Comparison of ENCODE assay signal across 12 cellular contexts in the genomic region with DNA sequence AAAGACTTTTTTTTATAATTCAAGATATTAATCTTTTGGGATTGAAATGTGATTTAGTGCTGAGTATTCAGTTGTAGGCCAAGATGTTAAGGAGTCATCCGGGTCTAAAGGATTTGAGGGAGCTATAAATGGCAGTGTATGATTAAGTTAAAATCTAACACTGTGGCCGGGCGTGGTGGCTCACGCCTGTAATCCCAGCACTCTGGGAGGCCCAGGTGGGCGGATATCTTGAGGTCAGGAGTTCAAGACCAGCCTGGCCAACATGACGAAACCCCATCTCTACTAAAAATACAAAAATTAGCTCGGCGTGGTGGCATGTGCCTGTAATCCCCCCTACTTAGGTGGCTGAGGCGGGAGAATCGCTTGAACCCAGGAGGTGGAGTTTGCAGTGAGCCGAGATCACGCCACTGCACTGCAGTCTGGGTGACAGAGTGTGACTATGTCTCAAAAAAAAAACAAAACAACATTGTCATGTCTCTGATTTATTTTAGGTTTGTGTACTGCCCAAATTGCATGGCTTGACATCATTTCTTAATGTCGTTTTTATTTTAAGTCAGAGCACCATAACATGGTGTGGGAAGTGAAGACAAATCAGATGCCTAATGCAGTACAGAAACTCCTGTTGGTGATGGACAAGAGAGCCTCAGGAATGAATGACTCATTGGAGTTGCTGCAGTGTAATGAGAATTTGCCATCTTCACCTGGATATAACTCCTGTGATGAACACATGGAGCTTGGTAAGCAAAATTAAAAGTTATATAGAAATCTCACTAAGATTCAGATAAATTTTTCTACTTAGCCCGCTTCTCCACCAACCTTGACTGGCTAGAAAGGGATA. TPM values are rescaled to one million over a fixed set of nuclear protein-coding genes. Genes with fewer than 3 reads are reported as not detected.
DNase-seq lines count a peak whose midpoint lies in the region; ATAC-seq and TF ChIP-seq lines count a peak whose summit lies in the region.
"Had no signal": no experiment of that assay in that cellular context is flagged by ENCODE, and none has a peak within 500 bp of the region (broad histone marks: within the 10 kb centered on the region; RNA-seq: fewer than 3 reads in every experiment).

No MANE protein-coding gene starts in this region.

- no peaks in the 10 kb centered on the region for H3K9me3 Mint-ChIP-seq in activated CD4-positive, alpha-beta memory T cell treated with anti-CD3 and anti-CD28 coated beads for 36 hours
- no peaks in the 10 kb centered on the region for H3K9me3 Mint-ChIP-seq in activated CD4-positive, alpha-beta memory T cell treated with anti-CD3 and anti-CD28 coated beads, Interleukin-2, amount 10 ng/mL, durations not matched to agents 7 days and 5 days
- no peaks in the 10 kb centered on the region for H3K9me3 Mint-ChIP-seq in effector memory CD8-positive, alpha-beta T cell

- H3K4me1 Mint-ChIP-seq in activated CD4-positive, alpha-beta memory T cell treated with anti-CD3 and anti-CD28 coated beads for 36 hours (ENCODE audit: low read depth): peaks cover 52% of the 10 kb centered on the region
- peaks cover 9% of the 10 kb centered on the region for H3K4me1 Mint-ChIP-seq in activated CD4-positive, alpha-beta memory T cell treated with anti-CD3 and anti-CD28 coated beads, Interleukin-2, amount 10 ng/mL, durations not matched to agents 7 days and 5 days
- H3K4me1 Mint-ChIP-seq in effector memory CD8-positive, alpha-beta T cell (ENCODE audit: low read depth in 2 of 2): peaks cover 22 to 37% of the 10 kb centered on the region in 2 donors

- peak overlapping the region; percentile 29 for H3K27ac ChIP-seq in RWPE2 (ENCODE audit: poor library complexity, severe bottlenecking)
- H3K27ac ChIP-seq in gastrocnemius medialis: peak overlapping the region in 3 of 4 donors; percentile 23 to 51 (median 37)
- H3K27ac ChIP-seq: ascending aorta had no signal

- intact Hi-C loops in activated CD4-positive, alpha-beta memory T cell treated with anti-CD3 and anti-CD28 coated beads for 36 hours (cut with micrococcal nuclease): loop anchor here (1.0 kb wide), 2 partner anchors 7 to 11 kb away; no protein-coding TSS in a partner anchor
- intact Hi-C loops in gastrocnemius medialis (cut with DNase I; ENCODE audit: low total_unique reads): no loop called here

- peaks cover 36% of the 10 kb centered on the region for H3K36me3 ChIP-seq in RWPE2 (ENCODE audit: low read depth)
- peaks cover 0 to 34% of the 10 kb centered on the region in 2 donors for H3K36me3 ChIP-seq in gastrocnemius medialis

- POLR2A ChIA-PET in activated CD4-positive, alpha-beta memory T cell treated with anti-CD3 and anti-CD28 coated beads for 36 hours (lab: Charles Lee): interaction anchor here (1.0 to 4.1 kb wide), 2 partner anchors 11 to 566 kb away, joined by 3 to 24 read pairs; partner anchors contain the start of gene HBP1
- POLR2A ChIA-PET in activated CD4-positive, alpha-beta memory T cell treated with anti-CD3 and anti-CD28 coated beads, Interleukin-2, amount 10 ng/mL, durations not matched to agents 7 days and 5 days (lab: Charles Lee): interaction anchor here (3.7 kb wide), 1 partner anchor 10 kb away, joined by 30 read pairs; the partner anchor contains the start of gene HBP1

- peaks cover 18% of the 10 kb centered on the region for H3K4me1 ChIP-seq in RWPE2 (ENCODE audit: insufficient read depth, poor library complexity, severe bottlenecking)
- peaks cover 46 to 48% of the 10 kb centered on the region in 2 donors for H3K4me1 ChIP-seq in gastrocnemius medialis

- ATAC-seq in RWPE2 (ENCODE audit: low read depth): peak; percentile 91
- no peak for ATAC-seq in effector memory CD8-positive, alpha-beta T cell (replicated peaks)
- ATAC-seq in gastrocnemius medialis: peak in 1 of 2 donors; percentile 61
- no peak for ATAC-seq in HG03378 (IDR thresholded peaks at IDR 0.05; ENCODE audit: unreplicated experiment)
- ATAC-seq in GM18873 (IDR thresholded peaks at IDR 0.05; ENCODE audit: low FRiP score, unreplicated experiment): no peak
- ATAC-seq in GM21528 (IDR thresholded peaks at IDR 0.05; ENCODE audit: low FRiP score, unreplicated experiment): no peak

- H3K27ac Mint-ChIP-seq in activated CD4-positive, alpha-beta memory T cell treated with anti-CD3 and anti-CD28 coated beads for 36 hours: peak overlapping the region; percentile 85
- H3K27ac Mint-ChIP-seq in activated CD4-positive, alpha-beta memory T cell treated with anti-CD3 and anti-CD28 coated beads, Interleukin-2, amount 10 ng/mL, durations not matched to agents 7 days and 5 days: no peak overlapping the region
- H3K27ac Mint-ChIP-seq in effector memory CD8-positive, alpha-beta T cell: peak overlapping the region; percentile 4 to 54

- no peaks in the 10 kb centered on the region for H3K27me3 Mint-ChIP-seq in activated CD4-positive, alpha-beta memory T cell treated with anti-CD3 and anti-CD28 coated beads for 36 hours
- H3K27me3 Mint-ChIP-seq in activated CD4-positive, alpha-beta memory T cell treated with anti-CD3 and anti-CD28 coated beads, Interleukin-2, amount 10 ng/mL, durations not matched to agents 7 days and 5 days: no peaks in the 10 kb centered on the region
- H3K27me3 Mint-ChIP-seq in effector memory CD8-positive, alpha-beta T cell: no peaks in the 10 kb centered on the region

- CTCF ChIA-PET in activated CD4-positive, alpha-beta memory T cell treated with anti-CD3 and anti-CD28 coated beads for 36 hours (lab: Charles Lee): interaction anchor here (1.2 to 1.6 kb wide), 4 partner anchors 11 to 516 kb away, joined by 3 to 6 read pairs (median 4); partner anchors contain the start of gene HBP1
- CTCF ChIA-PET in activated CD4-positive, alpha-beta memory T cell treated with anti-CD3 and anti-CD28 coated beads, Interleukin-2, amount 10 ng/mL, durations not matched to agents 7 days and 5 days (lab: Charles Lee): interaction anchor here (1.1 to 1.5 kb wide), 2 partner anchors 9 to 14 kb away, joined by 3 read pairs; no protein-coding TSS in a partner anchor

- peaks cover 18% of the 10 kb centered on the region for H3K36me3 Mint-ChIP-seq in activated CD4-positive, alpha-beta memory T cell treated with anti-CD3 and anti-CD28 coated beads for 36 hours
- H3K36me3 Mint-ChIP-seq in activated CD4-positive, alpha-beta memory T cell treated with anti-CD3 and anti-CD28 coated beads, Interleukin-2, amount 10 ng/mL, durations not matched to agents 7 days and 5 days (ENCODE audit: low read depth): peaks cover 16% of the 10 kb centered on the region
- peaks cover 71% of the 10 kb centered on the region for H3K36me3 Mint-ChIP-seq in effector memory CD8-positive, alpha-beta T cell (ENCODE audit: insufficient read depth)

- no peak overlapping the region for H3K4me3 ChIP-seq in RWPE2 (ENCODE audit: severe bottlenecking)
- H3K4me3 ChIP-seq in gastrocnemius medialis: no peak overlapping the region
- H3K4me3 ChIP-seq: ascending aorta had no signal

- no peak for TF ChIP-seq POLR2A in gastrocnemius medialis (IDR thresholded peaks at IDR 0.05)

- in situ Hi-C loops in gastrocnemius medialis (cut with MboI; ENCODE audit: low sequenced_read_pairs in 4 of 4): loop anchor here in 3 of 4 donors (25.0 kb wide), 4 partner anchors 383 to 708 kb away; partner anchors contain the start of genes CBLL1 (in 2 of the 3), BCAP29 (in 1 of the 3), COG5 (in 1 of the 3) and DLD (in 1 of the 3)

- DNase-seq in activated CD4-positive, alpha-beta memory T cell treated with anti-CD3 and anti-CD28 coated beads for 36 hours: no peak
- no peak for DNase-seq in activated CD4-positive, alpha-beta memory T cell treated with anti-CD3 and anti-CD28 coated beads, Interleukin-2, amount 10 ng/mL, durations not matched to agents 7 days and 5 days
- DNase-seq in RWPE2 (ENCODE audit: low spot score) (no peak), gastrocnemius medialis (no peak)
- no peak for DNase-seq in effector memory CD8-positive, alpha-beta T cell
- DNase-seq: AML-193, midbrain, NCI-H187 treated with DMSO at 0.1 percent for 48 hours had no signal

- H3K9me3 ChIP-seq in RWPE2 (ENCODE audit: severe bottlenecking): no peaks in the 10 kb centered on the region
- no peaks in the 10 kb centered on the region for H3K9me3 ChIP-seq in gastrocnemius medialis
- H3K9me3 ChIP-seq: ascending aorta had no signal

- H3K4me3 Mint-ChIP-seq in activated CD4-positive, alpha-beta memory T cell treated with anti-CD3 and anti-CD28 coated beads for 36 hours: no peak overlapping the region
- no peak overlapping the region for H3K4me3 Mint-ChIP-seq in activated CD4-positive, alpha-beta memory T cell treated with anti-CD3 and anti-CD28 coated beads, Interleukin-2, amount 10 ng/mL, durations not matched to agents 7 days and 5 days
- H3K4me3 Mint-ChIP-seq in effector memory CD8-positive, alpha-beta T cell: peak overlapping the region; percentile 23 to 53

- no peak for TF ChIP-seq CTCF in RWPE2 (IDR thresholded peaks at IDR 0.05; ENCODE audit: poor library complexity, severe bottlenecking)
- TF ChIP-seq CTCF in gastrocnemius medialis (IDR thresholded peaks at IDR 0.05 in 4 of 5, conservative IDR thresholded peaks at IDR 0.05 in 1 of 5): no peak

- H3K27me3 ChIP-seq in RWPE2 (ENCODE audit: insufficient read depth, poor library complexity, severe bottlenecking) (no peaks in the 10 kb centered on the region), gastrocnemius medialis (no peaks in the 10 kb centered on the region)
- H3K27me3 ChIP-seq: ascending aorta had no signal

RNA-seq across cellular contexts. Expression of gene HBP1, which starts 10.7 kb away (rescaled TPM):
- total RNA-seq in activated CD4-positive, alpha-beta memory T cell treated with anti-CD3 and anti-CD28 coated beads for 36 hours: 10 to 100 TPM; 24.3 to 26.7 TPM
- total RNA-seq in activated CD4-positive, alpha-beta memory T cell treated with anti-CD3 and anti-CD28 coated beads, Interleukin-2, amount 10 ng/mL, durations not matched to agents 7 days and 5 days: 10 to 100 TPM; 44.0 to 45.5 TPM
- 100 to 1,000 TPM in 3 of 4 donors, 10 to 100 TPM in 1; 70.6 to 172 (median 143) TPM for total RNA-seq in gastrocnemius medialis

Comparison
In these comparisons a context has a peak if more than half of its experiments do, and no peak if none do; other contexts are left out.
1. H3K4me3 Mint-ChIP-seq: peak in effector memory CD8-positive, alpha-beta T cell (2 of 2); none in activated CD4-positive, alpha-beta memory T cell treated with anti-CD3 and anti-CD28 coated beads for 36 hours (single experiment) and activated CD4-positive, alpha-beta memory T cell treated with anti-CD3 and anti-CD28 coated beads, Interleukin-2, amount 10 ng/mL, durations not matched to agents 7 days and 5 days (single experiment).